In the genomic region with DNA sequence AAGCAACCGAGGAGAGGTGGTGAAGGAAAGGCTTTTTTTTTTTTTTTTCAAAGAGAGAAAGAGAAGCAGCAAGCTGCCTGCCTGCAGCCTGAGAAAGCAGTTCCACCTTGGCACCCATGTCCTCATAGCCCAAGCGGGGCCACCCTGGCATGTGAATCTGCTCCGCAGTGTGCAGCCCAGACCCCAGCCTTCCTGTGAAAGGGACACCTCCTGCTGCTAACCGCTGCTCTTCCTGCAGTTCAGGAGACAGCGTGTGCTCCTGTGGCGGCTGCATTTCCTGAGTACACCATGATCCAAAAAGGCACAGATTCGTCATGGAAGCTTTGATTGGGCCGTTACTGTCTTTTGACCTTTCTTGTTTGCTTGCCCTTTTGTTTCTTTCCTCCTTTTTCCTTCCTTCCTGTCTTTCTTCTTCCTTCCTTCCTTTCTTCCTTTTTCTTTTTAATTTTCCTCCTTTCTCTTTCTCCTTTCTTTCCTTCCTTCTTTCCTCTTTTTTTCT, we compare ENCODE assay signal across 9 cellular contexts. TPM values are rescaled to one million over a fixed set of nuclear protein-coding genes. Genes with fewer than 3 reads are reported as not detected.
DNase-seq lines count a peak whose midpoint lies in the region; ATAC-seq lines count a peak whose summit lies in the region.
"Had no signal": no experiment of that assay in that cellular context is flagged by ENCODE, and none has a peak within 500 bp of the region (broad histone marks: within the 10 kb centered on the region; RNA-seq: fewer than 3 reads in every experiment).

No MANE protein-coding gene starts in this region.

- peak overlapping the region; percentile 37 for H3K4me3 ChIP-seq in Jurkat, Clone E6-1 (ENCODE audit: low read length)
- H3K4me3 ChIP-seq in skin epidermis, result no peak overlapping the region
- H3K4me3 ChIP-seq: gastrocnemius medialis had no signal

- H3K4me1 Mint-ChIP-seq in effector memory CD8-positive, alpha-beta T cell (ENCODE audit: low read depth in 2 of 2), result peaks cover 69 to 86% of the 10 kb centered on the region in 2 donors

- peak; percentile 74 for ATAC-seq in effector memory CD8-positive, alpha-beta T cell (replicated peaks)
- ATAC-seq: gastrocnemius medialis had no signal

- H3K9me3 Mint-ChIP-seq in effector memory CD8-positive, alpha-beta T cell, result no peaks in the 10 kb centered on the region

- no peak overlapping the region for H3K27ac Mint-ChIP-seq in effector memory CD8-positive, alpha-beta T cell

- peak overlapping the region in 13 of 21 experiments; percentile 9 to 92 (median 39) for H3K27ac ChIP-seq in skin epidermis
- H3K27ac ChIP-seq: gastrocnemius medialis had no signal

- H3K36me3 Mint-ChIP-seq in effector memory CD8-positive, alpha-beta T cell (ENCODE audit: insufficient read depth), result peaks cover 66% of the 10 kb centered on the region

- no peaks in the 10 kb centered on the region for H3K27me3 Mint-ChIP-seq in effector memory CD8-positive, alpha-beta T cell

- peak; percentile 91 for DNase-seq in Jurkat, Clone E6-1 (ENCODE audit: low read depth, low spot score)
- peak; percentile 61 for DNase-seq in T-helper 9 cell
- peak; percentile 55 to 62 (median 62) for DNase-seq in effector memory CD8-positive, alpha-beta T cell
- DNase-seq in NCI-H187 (lab: John Stamatoyannopoulos, UW), result no peak
- DNase-seq in NCI-H510A treated with DMSO at 0.1 percent for 48 hours (lab: John Stamatoyannopoulos, UW), result no peak
- DNase-seq in HCEC 1CT, result no peak
- DNase-seq: retina had no signal

- peak overlapping the region in 1 of 2 donors; percentile 79 for H3K4me3 Mint-ChIP-seq in effector memory CD8-positive, alpha-beta T cell

RNA-seq across cellular contexts. Expression of gene IKZF1, which starts 38.1 kb away (rescaled TPM):
- 144 TPM for polyA plus RNA-seq in Jurkat, Clone E6-1 (2012; ENCODE audit: insufficient read depth, insufficient read length)

Comparison
In these comparisons a context has a peak if more than half of its experiments do, and no peak if none do; other contexts are left out.
1. DNase-seq: peak in Jurkat, Clone E6-1 (single experiment), T-helper 9 cell (single experiment) and effector memory CD8-positive, alpha-beta T cell (3 of 3); none in NCI-H187 (0 of 2), NCI-H510A treated with DMSO at 0.1 percent for 48 hours (single experiment) and HCEC 1CT (single experiment).